7 cellular contexts compared by ENCODE assay signal in the genomic region with DNA sequence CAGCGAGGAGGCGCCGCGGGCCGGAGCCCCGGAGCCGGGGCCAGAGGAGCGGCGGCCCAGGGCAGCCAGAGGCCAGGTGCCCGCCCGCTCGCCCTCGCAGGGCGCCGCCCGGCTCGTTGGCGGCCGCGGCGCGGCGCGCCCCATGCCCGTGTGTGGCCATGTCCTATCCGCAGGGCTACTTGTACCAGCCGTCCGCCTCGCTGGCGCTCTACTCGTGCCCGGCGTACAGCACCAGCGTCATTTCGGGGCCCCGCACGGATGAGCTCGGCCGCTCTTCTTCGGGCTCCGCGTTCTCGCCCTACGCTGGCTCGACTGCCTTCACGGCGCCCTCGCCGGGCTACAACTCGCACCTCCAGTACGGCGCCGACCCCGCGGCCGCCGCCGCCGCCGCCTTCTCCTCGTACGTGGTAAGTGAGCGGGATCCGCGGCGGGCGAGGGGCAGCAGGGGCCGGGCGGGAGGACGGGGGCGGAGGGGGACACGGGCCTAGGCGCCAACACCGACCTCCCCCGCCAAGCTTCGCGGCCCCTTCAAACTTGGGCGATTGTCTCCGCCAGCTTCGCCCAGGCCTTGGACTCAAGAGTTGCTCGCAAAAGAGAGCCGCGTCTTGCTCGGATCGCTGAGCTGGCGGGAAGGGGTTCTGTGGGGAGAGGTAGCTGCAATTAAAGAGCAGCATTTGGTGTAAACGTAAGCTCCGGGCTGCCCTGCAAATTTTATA. TPM values are rescaled to one million over a fixed set of nuclear protein-coding genes. Genes with fewer than 3 reads are reported as not detected.
DNase-seq lines count a peak whose midpoint lies in the region; TF ChIP-seq lines count a peak whose summit lies in the region.

No MANE protein-coding gene starts in this region.

- H3K4me3 ChIP-seq in KMS-11 (IDR thresholded peaks at IDR 0.05; ENCODE audit: insufficient read depth, low read depth, low read length) = no peak overlapping the region
- peak overlapping the region; percentile 57 to 67 for H3K4me3 ChIP-seq in right atrium auricular region
- peak overlapping the region; percentile 49 to 80 (median 63) for H3K4me3 ChIP-seq in skin epidermis

- H3K79me2 ChIP-seq in KMS-11 (ENCODE audit: insufficient read depth, low read depth) = peaks cover 22% of the 10 kb centered on the region

- no peaks in the 10 kb centered on the region for H3K4me1 ChIP-seq in KMS-11 (ENCODE audit: low read depth, poor library complexity, severe bottlenecking)
- peaks cover 0 to 32% of the 10 kb centered on the region in 2 donors for H3K4me1 ChIP-seq in right atrium auricular region

- peak overlapping the region; percentile 54 for H2AFZ ChIP-seq in KMS-11 (ENCODE audit: low read depth)

- H3K9ac ChIP-seq in KMS-11 = peak overlapping the region; percentile 73

- H3K27ac ChIP-seq in KMS-11 (peak overlapping the region; percentile 73), right atrium auricular region (peak overlapping the region; percentile 74 to 77), skin epidermis (peak overlapping the region; percentile 57 to 97 (median 92))

- H3K4me2 ChIP-seq in KMS-11 = peak overlapping the region; percentile 62

- H3K36me3 ChIP-seq in KMS-11 (ENCODE audit: insufficient read depth) (no peaks in the 10 kb centered on the region), right atrium auricular region (no peaks in the 10 kb centered on the region)

- H4K20me1 ChIP-seq in KMS-11 (ENCODE audit: insufficient read depth) = no peaks in the 10 kb centered on the region

- DNase-seq in EH (ENCODE audit: low read depth) (peak; percentile 63), right atrium auricular region (ENCODE audit: low spot score) (no peak), medulla oblongata (ENCODE audit: extremely low spot score) (no peak), RPMI8226 (no peak)
- peak; percentile 44 to 55 for DNase-seq in activated T-cell treated with anti-CD3 and anti-CD28 coated beads, Interleukin-2, amount 50 U/mL, for 48 hours

- TF ChIP-seq CTCF in KMS-11 (conservative IDR thresholded peaks at IDR 0.05; ENCODE audit: low read depth, low read length) = no peak
- TF ChIP-seq CTCF in right atrium auricular region (IDR thresholded peaks at IDR 0.05) = no peak

- H3K9me3 ChIP-seq in right atrium auricular region = no peaks in the 10 kb centered on the region

- H3K27me3 ChIP-seq in KMS-11 (ENCODE audit: insufficient read depth, low read depth) = no peaks in the 10 kb centered on the region
- H3K27me3 ChIP-seq in right atrium auricular region = peaks cover 49 to 60% of the 10 kb centered on the region in 2 donors

RNA-seq across cellular contexts. Expression of a gene that starts 0.5 kb away (rescaled TPM):
- 1 to 10 TPM in 1 of 2 donors, under 1 TPM in 1; 0.59 to 4.1 TPM for total RNA-seq in right atrium auricular region

Comparison
In these comparisons a context has a peak if more than half of its experiments do, and no peak if none do; other contexts are left out.
1. DNase-seq: peak in EH (single experiment) and activated T-cell treated with anti-CD3 and anti-CD28 coated beads, Interleukin-2, amount 50 U/mL, for 48 hours (2 of 2); none in right atrium auricular region (single experiment), medulla oblongata (single experiment) and RPMI8226 (single experiment).
2. Peak in every context shown above with its lines, with median percentiles within 50 percentile points of each other: H3K27ac ChIP-seq.